ENCODE assay signal across 8 cellular contexts in genomic region chr2:12717191-12717987, GRCh38. TPM values are rescaled to one million over a fixed set of nuclear protein-coding genes. Genes with fewer than 3 reads are reported as not detected.
DNase-seq lines count a peak whose midpoint lies in the region; ATAC-seq and TF ChIP-seq lines count a peak whose summit lies in the region.

No MANE protein-coding gene starts in this region.

- H3K4me3 Mint-ChIP-seq in HFFc6, result peak overlapping the region; percentile 98
- peak overlapping the region; percentile 99 for H3K4me3 Mint-ChIP-seq in activated CD8-positive, alpha-beta T cell treated with anti-CD3 and anti-CD28 coated beads, Interleukin-2, amount 10 ng/mL, durations not matched to agents 7 days and 5 days
- H3K4me3 Mint-ChIP-seq in stimulated activated naive CD8-positive, alpha-beta T cell treated with anti-CD3 and anti-CD28 coated beads, Interleukin-15, amount 100 ng/mL, for 72 hours, result peak overlapping the region; percentile 92 to 100

- 0 to 1% methylated on average over 53 to 56 of the region's 72 CpGs for WGBS in mesodermal cell (ENCODE audit: insufficient coverage in 2 of 2), 2 experiments

- H3K9ac ChIP-seq in endocrine pancreas (ENCODE audit: control insufficient read depth, insufficient read depth, low read length), result peak overlapping the region; percentile 87

- H3K4me3 ChIP-seq in endocrine pancreas (ENCODE audit: control insufficient read depth, insufficient read depth, low read length), result no peak overlapping the region
- peak overlapping the region; percentile 89 for H3K4me3 ChIP-seq in mesodermal cell (ENCODE audit: extremely low read depth, insufficient read depth, low read length, poor library complexity, severe bottlenecking)

- POLR2A ChIA-PET in activated CD8-positive, alpha-beta T cell treated with anti-CD3 and anti-CD28 coated beads, Interleukin-2, amount 10 ng/mL, durations not matched to agents 7 days and 5 days (lab: Charles Lee), result interaction anchor here (0.8 to 3.1 kb wide), 12 partner anchors 8 to 431 kb away, joined by 3 to 22 read pairs (median 4); no protein-coding TSS in a partner anchor

- H3K27me3 Mint-ChIP-seq in HFFc6 (ENCODE audit: insufficient read depth), result peaks cover 3% of the 10 kb centered on the region; the same call in 1 of the 2 replicates
- peaks cover 4% of the 10 kb centered on the region for H3K27me3 Mint-ChIP-seq in activated CD8-positive, alpha-beta T cell treated with anti-CD3 and anti-CD28 coated beads, Interleukin-2, amount 10 ng/mL, durations not matched to agents 7 days and 5 days (ENCODE audit: low read depth)
- H3K27me3 Mint-ChIP-seq in stimulated activated naive CD8-positive, alpha-beta T cell treated with anti-CD3 and anti-CD28 coated beads, Interleukin-15, amount 100 ng/mL, for 72 hours, result peaks cover 16% of the 10 kb centered on the region

- CTCF ChIA-PET in activated CD8-positive, alpha-beta T cell treated with anti-CD3 and anti-CD28 coated beads, Interleukin-2, amount 10 ng/mL, durations not matched to agents 7 days and 5 days (lab: Charles Lee), result interaction anchor here (0.7 to 4.1 kb wide), 62 partner anchors 8 to 938 kb away, joined by 3 to 51 read pairs (median 5); no protein-coding TSS in a partner anchor

- peak overlapping the region; percentile 88 for H3K27ac ChIP-seq in mesodermal cell (ENCODE audit: low read depth, low read length, severe bottlenecking)

- peak overlapping the region; percentile 91 for H3K27ac Mint-ChIP-seq in HFFc6
- peak overlapping the region; percentile 90 for H3K27ac Mint-ChIP-seq in activated CD8-positive, alpha-beta T cell treated with anti-CD3 and anti-CD28 coated beads, Interleukin-2, amount 10 ng/mL, durations not matched to agents 7 days and 5 days
- peak overlapping the region; percentile 89 to 96 for H3K27ac Mint-ChIP-seq in stimulated activated naive CD8-positive, alpha-beta T cell treated with anti-CD3 and anti-CD28 coated beads, Interleukin-15, amount 100 ng/mL, for 72 hours

- H3K27me3 ChIP-seq in endocrine pancreas (ENCODE audit: control insufficient read depth, insufficient read depth, low read length), result no peaks in the 10 kb centered on the region

- TF ChIP-seq CTCF in HFFc6 (IDR thresholded peaks at IDR 0.05), result peak; percentile 78

- H3K36me3 Mint-ChIP-seq in HFFc6 (ENCODE audit: low read depth), result peaks cover 22% of the 10 kb centered on the region
- peaks cover 44% of the 10 kb centered on the region for H3K36me3 Mint-ChIP-seq in activated CD8-positive, alpha-beta T cell treated with anti-CD3 and anti-CD28 coated beads, Interleukin-2, amount 10 ng/mL, durations not matched to agents 7 days and 5 days (ENCODE audit: low read depth)

- peaks cover 65% of the 10 kb centered on the region for H3K4me1 Mint-ChIP-seq in HFFc6 (ENCODE audit: low read depth)
- peaks cover 57% of the 10 kb centered on the region for H3K4me1 Mint-ChIP-seq in activated CD8-positive, alpha-beta T cell treated with anti-CD3 and anti-CD28 coated beads, Interleukin-2, amount 10 ng/mL, durations not matched to agents 7 days and 5 days (ENCODE audit: low read depth)
- peaks cover 53% of the 10 kb centered on the region for H3K4me1 Mint-ChIP-seq in stimulated activated naive CD8-positive, alpha-beta T cell treated with anti-CD3 and anti-CD28 coated beads, Interleukin-15, amount 100 ng/mL, for 72 hours

- ATAC-seq in activated CD8-positive, alpha-beta T cell treated with anti-CD3 and anti-CD28 coated beads, Interleukin-2, amount 10 ng/mL, durations not matched to agents 7 days and 5 days, result peak; percentile 40
- peak; percentile 48 for ATAC-seq in stimulated activated naive CD8-positive, alpha-beta T cell treated with anti-CD3 and anti-CD28 coated beads, Interleukin-15, amount 100 ng/mL, for 72 hours

- no peaks in the 10 kb centered on the region for H3K9me3 Mint-ChIP-seq in HFFc6
- H3K9me3 Mint-ChIP-seq in activated CD8-positive, alpha-beta T cell treated with anti-CD3 and anti-CD28 coated beads, Interleukin-2, amount 10 ng/mL, durations not matched to agents 7 days and 5 days (ENCODE audit: insufficient read depth), result no peaks in the 10 kb centered on the region
- no peaks in the 10 kb centered on the region for H3K9me3 Mint-ChIP-seq in stimulated activated naive CD8-positive, alpha-beta T cell treated with anti-CD3 and anti-CD28 coated beads, Interleukin-15, amount 100 ng/mL, for 72 hours

- H3K4me1 ChIP-seq in endocrine pancreas (ENCODE audit: control insufficient read depth, insufficient read depth, low read length) (no peaks in the 10 kb centered on the region), mesodermal cell (ENCODE audit: control insufficient read depth, insufficient read depth, low read length, poor library complexity, severe bottlenecking) (peaks cover 24% of the 10 kb centered on the region)

- H3K36me3 ChIP-seq in endocrine pancreas (ENCODE audit: control insufficient read depth, insufficient read depth, low read length) (no peaks in the 10 kb centered on the region), mesodermal cell (ENCODE audit: control insufficient read depth, insufficient read depth, low read length) (peaks cover 7% of the 10 kb centered on the region)

- peak; percentile 68 for DNase-seq in COLO668 (lab: John Stamatoyannopoulos, UW; ENCODE audit: unreplicated experiment)
- peak; percentile 62 for DNase-seq in HFFc6
- peak; percentile 63 for DNase-seq in NCI-H748 treated with DMSO at 0.1 percent for 48 hours (lab: John Stamatoyannopoulos, UW)
- peak; percentile 64 for DNase-seq in activated CD8-positive, alpha-beta T cell treated with anti-CD3 and anti-CD28 coated beads, Interleukin-2, amount 10 ng/mL, durations not matched to agents 7 days and 5 days
- DNase-seq in stimulated activated naive CD8-positive, alpha-beta T cell treated with anti-CD3 and anti-CD28 coated beads, Interleukin-15, amount 100 ng/mL, for 72 hours, result peak; percentile 48 to 56
- DNase-seq in HPDE6-E6E7 (ENCODE audit: extremely low spot score), result no peak

- no peaks in the 10 kb centered on the region for H3K9me3 ChIP-seq in endocrine pancreas (ENCODE audit: control insufficient read depth, low read length)
- H3K9me3 ChIP-seq in mesodermal cell (ENCODE audit: control insufficient read depth, low read length), result no peaks in the 10 kb centered on the region

RNA-seq across cellular contexts. Expression of gene TRIB2, which starts 0.7 kb away (rescaled TPM):
- 10 to 100 TPM; 13.6 to 22.9 (median 16.8) TPM for total RNA-seq in HFFc6 (2021; fragmentation: NEBNext Ultra II Directional; extraction: Animal tissue kit (Norgen Biotek cat#: 25700))
- total RNA-seq in activated CD8-positive, alpha-beta T cell treated with anti-CD3 and anti-CD28 coated beads, Interleukin-2, amount 10 ng/mL, durations not matched to agents 7 days and 5 days, result 10 to 100 TPM; 52.7 to 57.7 TPM
- polyA plus RNA-seq in mesodermal cell (2013, experiment 1 of 2), result 91.9 TPM
- polyA plus RNA-seq in mesodermal cell (2013, experiment 2 of 2), result 78.5 TPM
